ENCODE assay signal across 13 cellular contexts in genomic region chr3:21435871-21436270, GRCh38.
A peak's percentile ranks its signal among the peaks of the same experiment; 100 is the strongest.
DNase-seq lines count a peak whose midpoint lies in the region; ATAC-seq, FAIRE-seq and TF ChIP-seq lines count a peak whose summit lies in the region.
"Had no signal": no experiment of that assay in that cellular context is flagged by ENCODE, and none has a peak within 500 bp of the region (broad histone marks: within the 10 kb centered on the region; RNA-seq: fewer than 3 reads in every experiment).

No MANE protein-coding gene starts in this region.

- no peak overlapping the region for H3K4ac ChIP-seq in IMR-90 (ENCODE audit: low read depth, low read length)

- H3K36me3 ChIP-seq in IMR-90 (ENCODE audit: control insufficient read depth, insufficient read depth, low read length) (no peaks in the 10 kb centered on the region), GM12878 (ENCODE audit: control insufficient read depth in 2 of 2, insufficient read depth in 2 of 2, low read length in 1 of 2) (no peaks in the 10 kb centered on the region)

- no peaks in the 10 kb centered on the region for H3K27me3 ChIP-seq in IMR-90 (ENCODE audit: control insufficient read depth, insufficient read depth, low read length)
- no peaks in the 10 kb centered on the region for H3K27me3 ChIP-seq in GM12878 (replicated peaks in 1 of 2; ENCODE audit: control insufficient read depth in 2 of 2, insufficient read depth in 2 of 2, low read length in 1 of 2)

- no peak for TF ChIP-seq CTCF in IMR-90 (conservative IDR thresholded peaks at IDR 0.05; ENCODE audit: low read depth, low read length)
- TF ChIP-seq CTCF in GM12878 (IDR thresholded peaks at IDR 0.05 in 2 of 3, conservative IDR thresholded peaks at IDR 0.05 in 1 of 3; ENCODE audit: control insufficient read depth in 2 of 3, extremely low read depth in 1 of 3, insufficient read depth in 1 of 3, low read depth in 3 of 3, low read length in 3 of 3) = no peak

- H3K23ac ChIP-seq in IMR-90 (ENCODE audit: low read depth, low read length) = no peak overlapping the region

- H4K20me1 ChIP-seq in IMR-90 (ENCODE audit: insufficient read depth, low read length) (no peaks in the 10 kb centered on the region), GM12878 (ENCODE audit: control insufficient read depth, insufficient read depth) (no peaks in the 10 kb centered on the region)

- no peaks in the 10 kb centered on the region for H3K9me1 ChIP-seq in IMR-90 (ENCODE audit: insufficient read depth, low read length)

- H4K8ac ChIP-seq in IMR-90 (ENCODE audit: low read depth in 2 of 2, low read length in 2 of 2) = no peak overlapping the region

- TF ChIP-seq POLR2A in IMR-90 (IDR thresholded peaks at IDR 0.05; ENCODE audit: low read depth, low read length) (no peak), GM12878 (IDR thresholded peaks at IDR 0.05; ENCODE audit: low read depth, low read length) (no peak)

- no peak overlapping the region for H2BK20ac ChIP-seq in IMR-90 (ENCODE audit: low read depth, low read length)

- DNase-seq in AG08396 (ENCODE audit: low spot score) = peak; percentile 53
- peak; percentile 92 for DNase-seq in IMR-90
- no peak for DNase-seq in GM12878 (ENCODE audit: low read depth, low spot score)
- peak; percentile 43 for DNase-seq in hepatic stellate cell (ENCODE audit: low spot score)
- DNase-seq in stimulated activated CD4-positive, alpha-beta T cell treated with anti-CD3 and anti-CD28 coated beads, Interleukin-2, amount 100 ng/mL, for 24 hours = no peak
- no peak for DNase-seq in NCI-H146 (lab: John Stamatoyannopoulos, UW)
- DNase-seq: activated CD4-positive, alpha-beta T cell treated with anti-CD3 and anti-CD28 coated beads, Interleukin-2, amount 50 U/mL, for 48 hours; activated naive CD4-positive, alpha-beta T cell treated with Interleukin-2 at 50 U/mL for 16 hours; H7; stimulated activated CD4-positive, alpha-beta T cell treated with anti-CD3 and anti-CD28 coated beads, Interleukin-4, amount 100 ng/mL, for 1 hour had no signal

- H3K27ac ChIP-seq in IMR-90 (ENCODE audit: insufficient read depth, low read length) = no peak overlapping the region
- H3K27ac ChIP-seq in GM12878 (ENCODE audit: control insufficient read depth, insufficient read depth) = no peak overlapping the region
- H3K27ac ChIP-seq: C4-2B had no signal

- H3K56ac ChIP-seq in IMR-90 (ENCODE audit: extremely low read depth, insufficient read depth, low read length) = no peak overlapping the region

- no peaks in the 10 kb centered on the region for H3K79me2 ChIP-seq in GM12878 (ENCODE audit: control insufficient read depth, insufficient read depth, low read length)

- no peak overlapping the region for H2AFZ ChIP-seq in IMR-90 (replicated peaks; ENCODE audit: low read length, poor library complexity)
- no peak overlapping the region for H2AFZ ChIP-seq in GM12878 (ENCODE audit: control insufficient read depth, low read depth, low read length)

- no peak overlapping the region for H3K4me3 ChIP-seq in IMR-90 (ENCODE audit: insufficient read depth, low read depth, low read length)
- no peak overlapping the region for H3K4me3 ChIP-seq in GM12878

- RAD21 ChIA-PET in GM12878 (lab: Charles Lee; ENCODE audit: unreplicated experiment) = interaction anchor here (0.9 kb wide), 1 partner anchor 22 kb away, joined by 4 read pairs; no protein-coding TSS in a partner anchor

- WGBS in IMR-90 (ENCODE audit: extremely low coverage in 2 of 2, insufficient read length in 1 of 2), 2 experiments = no CpG with 5 or more reads among the region's 2 CpGs
- 29% methylated on average over 2 of the region's 2 CpGs for WGBS in GM12878 (ENCODE audit: insufficient coverage, insufficient replicate concordance, low lambda C conversion rate, missing lambda C conversion rate)

- FAIRE-seq in GM12878 (lab: Jason Lieb, UNC) = no peak

- no peak overlapping the region for H3K14ac ChIP-seq in IMR-90 (replicated peaks; ENCODE audit: low read depth, low read length)

- no peak overlapping the region for H3K18ac ChIP-seq in IMR-90 (ENCODE audit: low read depth, low read length)

- no peak overlapping the region for H4K91ac ChIP-seq in IMR-90 (ENCODE audit: insufficient read depth, low read depth, low read length)

- no peaks in the 10 kb centered on the region for H3K79me1 ChIP-seq in IMR-90 (ENCODE audit: low read depth in 1 of 2, low read length in 2 of 2)

- in situ Hi-C loops in IMR-90 (cut with MboI; ENCODE audit: low sequenced_read_pairs) = no loop called here
- in situ Hi-C loops in GM12878 (cut with MboI) = no loop called here

- CTCF ChIA-PET in IMR-90 (lab: Yijun Ruan, JAX) = no interaction called here
- CTCF ChIA-PET in GM12878 (lab: Yijun Ruan, JAX) = interaction anchor here (1.8 to 2.0 kb wide), 2 partner anchors 9 to 14 kb away, joined by 4 to 6 read pairs; no protein-coding TSS in a partner anchor

- SMC1A ChIA-PET in GM12878 (lab: Charles Lee; ENCODE audit: uncharacterized antibody, unreplicated experiment) = interaction anchor here (0.6 to 1.3 kb wide), 4 partner anchors 8 to 169 kb away, joined by 3 read pairs; no protein-coding TSS in a partner anchor

- intact Hi-C loops in IMR-90 (cut with micrococcal nuclease) = no loop called here
- intact Hi-C loops in GM12878 (cut with micrococcal nuclease; ENCODE audit: unreplicated experiment) = no loop called here

- no peak overlapping the region for H2BK15ac ChIP-seq in IMR-90 (ENCODE audit: low read depth, low read length)

- H4K5ac ChIP-seq in IMR-90 (ENCODE audit: low read depth, low read length) = no peak overlapping the region

- H3K9ac ChIP-seq in IMR-90 (ENCODE audit: low read depth, low read length) (no peak overlapping the region), GM12878 (ENCODE audit: control insufficient read depth, insufficient read depth, low read length) (no peak overlapping the region)

- POLR2A ChIA-PET in IMR-90 (lab: Charles Lee; ENCODE audit: unreplicated experiment) (no interaction called here), GM12878 (lab: Charles Lee) (no interaction called here)

- dilution Hi-C loops in IMR-90 (cut with HindIII; ENCODE audit: low sequenced_read_pairs, unreplicated experiment) = no loop called here

- H3K4me2 ChIP-seq in IMR-90 (ENCODE audit: low read depth, low read length) = no peak overlapping the region
- no peak overlapping the region for H3K4me2 ChIP-seq in GM12878 (ENCODE audit: control insufficient read depth, insufficient read depth)

- H3K4me1 ChIP-seq in IMR-90 (ENCODE audit: control insufficient read depth, insufficient read depth, low read length) (no peaks in the 10 kb centered on the region), GM12878 (ENCODE audit: control insufficient read depth, insufficient read depth, low read length) (no peaks in the 10 kb centered on the region)

- H2AK9ac ChIP-seq in IMR-90 (replicated peaks; ENCODE audit: low read depth, low read length, poor library complexity) = no peak overlapping the region

- ATAC-seq in IMR-90 (ENCODE audit: low read depth) (peak; percentile 79), GM12878 (peak; percentile 41), GM18868 (IDR thresholded peaks at IDR 0.05; ENCODE audit: unreplicated experiment) (no peak), GM18870 (IDR thresholded peaks at IDR 0.05; ENCODE audit: unreplicated experiment) (no peak)

- BruUV-seq in IMR-90 (replicated peaks; lab: Mats Ljungman, UMichigan) = no TSS peak
- no TSS peak for BruUV-seq in GM12878 (replicated peaks; lab: Mats Ljungman, UMichigan)

- H2BK5ac ChIP-seq in IMR-90 (ENCODE audit: low read depth, low read length, poor library complexity, severe bottlenecking) = no peak overlapping the region

- no peak for TF ChIP-seq EP300 in GM12878 (IDR thresholded peaks at IDR 0.05; ENCODE audit: borderline replicate concordance in 1 of 2, control insufficient read depth in 1 of 2, low read depth in 2 of 2, low read length in 2 of 2)

- no peak for TF ChIP-seq RAD21 in IMR-90 (IDR thresholded peaks at IDR 0.05; ENCODE audit: low read length)
- no peak for TF ChIP-seq RAD21 in GM12878 (IDR thresholded peaks at IDR 0.05; ENCODE audit: insufficient read depth, low read depth, low read length)

- H2BK120ac ChIP-seq in IMR-90 (ENCODE audit: low read depth, low read length) = no peak overlapping the region

- H3K9me3 ChIP-seq in IMR-90 (ENCODE audit: control insufficient read depth, insufficient read depth, low read length) (no peaks in the 10 kb centered on the region), GM12878 (replicated peaks; ENCODE audit: control insufficient read depth, insufficient read depth, low read length) (no peaks in the 10 kb centered on the region)

- H2AK5ac ChIP-seq in IMR-90 (ENCODE audit: low read depth, low read length) = no peak overlapping the region

TF ChIP-seq in IMR-90, 13 proteins besides CTCF, POLR2A, EP300 and RAD21:
- TF ChIP-seq FOS (IDR thresholded peaks at IDR 0.05; ENCODE audit: low read depth, low read length) = peak; percentile 59
- 0 out of 2 replicates have a peak, but pooled peaks have one; percentile 17 for TF ChIP-seq MAFK (IDR thresholded peaks at IDR 0.05; ENCODE audit: low read depth, low read length)
- peak; percentile 64 for TF ChIP-seq CEBPB (IDR thresholded peaks at IDR 0.05; ENCODE audit: low read depth, low read length)
- no peak for TF ChIP-seq ELK1 (IDR thresholded peaks at IDR 0.05; ENCODE audit: borderline replicate concordance, low read depth, low read length)

TF ChIP-seq in GM12878, 131 proteins besides CTCF, POLR2A, EP300 and RAD21 (continues in another document):
- no peak for TF ChIP-seq POLR2AphosphoS2 (IDR thresholded peaks at IDR 0.05; ENCODE audit: low read depth, low read length)
- TF ChIP-seq BMI1 (IDR thresholded peaks at IDR 0.05; ENCODE audit: borderline replicate concordance) = no peak
- TF ChIP-seq DPF2 (IDR thresholded peaks at IDR 0.05) = no peak
- no peak for TF ChIP-seq ZBED1 (IDR thresholded peaks at IDR 0.05; ENCODE audit: borderline replicate concordance)
- TF ChIP-seq CHD4 (IDR thresholded peaks at IDR 0.05) = no peak
- TF ChIP-seq CBX5 (IDR thresholded peaks at IDR 0.05; ENCODE audit: low read depth) = no peak
- no peak for TF ChIP-seq SMAD5 (IDR thresholded peaks at IDR 0.05; ENCODE audit: low read depth)
- no peak for TF ChIP-seq STAT1 (conservative IDR thresholded peaks at IDR 0.05)
- TF ChIP-seq EZH2 (IDR thresholded peaks at IDR 0.05; ENCODE audit: borderline replicate concordance, control insufficient read depth, low read depth, low read length) = no peak
- TF ChIP-seq, protein P1, sequence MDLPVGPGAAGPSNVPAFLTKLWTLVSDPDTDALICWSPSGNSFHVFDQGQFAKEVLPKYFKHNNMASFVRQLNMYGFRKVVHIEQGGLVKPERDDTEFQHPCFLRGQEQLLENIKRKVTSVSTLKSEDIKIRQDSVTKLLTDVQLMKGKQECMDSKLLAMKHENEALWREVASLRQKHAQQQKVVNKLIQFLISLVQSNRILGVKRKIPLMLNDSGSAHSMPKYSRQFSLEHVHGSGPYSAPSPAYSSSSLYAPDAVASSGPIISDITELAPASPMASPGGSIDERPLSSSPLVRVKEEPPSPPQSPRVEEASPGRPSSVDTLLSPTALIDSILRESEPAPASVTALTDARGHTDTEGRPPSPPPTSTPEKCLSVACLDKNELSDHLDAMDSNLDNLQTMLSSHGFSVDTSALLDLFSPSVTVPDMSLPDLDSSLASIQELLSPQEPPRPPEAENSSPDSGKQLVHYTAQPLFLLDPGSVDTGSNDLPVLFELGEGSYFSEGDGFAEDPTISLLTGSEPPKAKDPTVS (IDR thresholded peaks at IDR 0.05; ENCODE audit: low read depth, low read length) = no peak
- TF ChIP-seq MEF2B (IDR thresholded peaks at IDR 0.05; ENCODE audit: partially characterized antibody, poor library complexity, severe bottlenecking) = no peak

Comparison
In these comparisons a context has a peak if more than half of its experiments do, and no peak if none do; other contexts are left out.
1. DNase-seq: peak in AG08396 (single experiment), IMR-90 (single experiment) and hepatic stellate cell (single experiment); none in GM12878 (single experiment), stimulated activated CD4-positive, alpha-beta T cell treated with anti-CD3 and anti-CD28 coated beads, Interleukin-2, amount 100 ng/mL, for 24 hours (0 of 2) and NCI-H146 (single experiment).
2. ATAC-seq: peak in IMR-90 (single experiment) and GM12878 (single experiment); none in GM18868 (single experiment) and GM18870 (single experiment).